In the genomic region with DNA sequence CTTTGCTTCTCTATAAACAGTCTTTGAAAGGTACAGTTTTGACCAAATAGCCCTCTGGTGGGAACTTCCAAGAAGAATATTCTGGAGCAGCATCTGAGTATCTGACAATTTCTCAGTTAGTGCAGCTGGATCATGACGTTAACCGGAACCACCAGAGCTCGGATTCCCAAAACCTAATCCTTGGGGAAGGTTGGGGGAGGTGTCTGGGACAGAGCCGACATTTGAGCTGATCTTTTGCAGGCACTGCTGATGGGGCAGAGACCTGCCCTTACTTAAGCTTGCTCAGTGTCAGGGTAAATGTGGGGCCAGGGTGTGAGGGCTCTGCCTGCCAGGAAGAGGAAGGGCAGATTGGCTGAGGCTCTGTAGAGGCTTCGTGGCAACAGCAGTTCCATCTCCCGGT, we compare ENCODE assay signal across 20 cellular contexts.
A peak's percentile ranks its signal among the peaks of the same experiment; 100 is the strongest.
DNase-seq lines count a peak whose midpoint lies in the region; ATAC-seq and TF ChIP-seq lines count a peak whose summit lies in the region.
"Had no signal": no experiment of that assay in that cellular context is flagged by ENCODE, and none has a peak within 500 bp of the region (broad histone marks: within the 10 kb centered on the region; RNA-seq: fewer than 3 reads in every experiment).

No MANE protein-coding gene starts in this region.

- ATAC-seq in left cardiac atrium = peak; percentile 12 to 34
- peak; percentile 70 for ATAC-seq in sciatic nerve
- no peak for ATAC-seq in HG03565 (IDR thresholded peaks at IDR 0.05; ENCODE audit: unreplicated experiment)
- ATAC-seq: CD8-positive, alpha-beta T cell; GM12878 had no signal

- no peak for TF ChIP-seq CTCF in fibroblast of mammary gland (conservative IDR thresholded peaks at IDR 0.05; ENCODE audit: control insufficient read depth, insufficient read depth, low read depth, low read length)

- intact Hi-C loops in left cardiac atrium (cut with DNase I) (no loop called here), sciatic nerve (cut with DNase I) (no loop called here)

- no peak overlapping the region for H3K4me3 ChIP-seq in fibroblast of mammary gland (ENCODE audit: control insufficient read depth, low read depth, low read length)
- H3K4me3 ChIP-seq: GM12878, SK-N-MC had no signal

- peak; percentile 1 for DNase-seq in fibroblast of mammary gland (ENCODE audit: low read depth)
- DNase-seq in left cardiac atrium = no peak
- peak; percentile 20 for DNase-seq in mucosa of gallbladder (ENCODE audit: low spot score)
- DNase-seq in sciatic nerve (ENCODE audit: low spot score) = no peak
- no peak for DNase-seq in NCI-H524 (lab: John Stamatoyannopoulos, UW)
- no peak for DNase-seq in RPMI8226
- DNase-seq: C1 segment of cervical spinal cord; Caco-2; CD8-positive, alpha-beta T cell; HCEC 1CT; NCI-H1048; NCI-H1417; NCI-H1694; NCI-H2029 treated with DMSO at 0.1 percent for 48 hours; NCI-H446 treated with DMSO at 0.1 percent for 48 hours; NCI-H526 treated with DMSO at 0.1 percent for 48 hours; SIG-M5 had no signal

Comparison
In these comparisons a context has a peak if more than half of its experiments do, and no peak if none do; other contexts are left out.
1. DNase-seq: peak in fibroblast of mammary gland (single experiment) and mucosa of gallbladder (single experiment); none in left cardiac atrium (single experiment), sciatic nerve (single experiment), NCI-H524 (0 of 2) and RPMI8226 (single experiment).